1 cellular context compared by ENCODE assay signal in genomic region chr3:53744351-53744750, GRCh38.
TF ChIP-seq lines count a peak whose summit lies in the region.

No MANE protein-coding gene starts in this region.

TF ChIP-seq in H1, 55 proteins besides CTCF, POLR2A, EP300 and RAD21 (continued from another document):
- no peak for TF ChIP-seq SP2 (IDR thresholded peaks at IDR 0.05; ENCODE audit: low read length)
- TF ChIP-seq BACH1 (IDR thresholded peaks at IDR 0.05; ENCODE audit: low read length) = no peak
- TF ChIP-seq MAX (IDR thresholded peaks at IDR 0.05) = 0 out of 2 replicates have a peak, but pooled peaks have one; percentile 58
- TF ChIP-seq CHD1 (IDR thresholded peaks at IDR 0.05; ENCODE audit: low read depth, low read length) = no peak
